In genomic region chr2:133918141-133918540, GRCh38 we compare ENCODE assay signal across 24 cellular contexts.
"Had no signal": no experiment of that assay in that cellular context is flagged by ENCODE, and none has a peak within 500 bp of the region (broad histone marks: within the 10 kb centered on the region; RNA-seq: fewer than 3 reads in every experiment).

No MANE protein-coding gene starts in this region.

- H3K4me2 ChIP-seq: hepatocyte had no signal

- FAIRE-seq: endothelial cell of umbilical vein, frontal cortex had no signal

- ATAC-seq: foreskin keratinocyte, gastroesophageal sphincter, heart left ventricle, left cardiac atrium, left lung, left ventricle myocardium superior, lower lobe of right lung, mucosa of descending colon, natural killer cell had no signal

- DNase-seq: colonic mucosa; cortex of kidney; dermis blood vessel endothelial cell; dorsolateral prefrontal cortex; effector CD4-positive, alpha-beta T cell; effector memory CD4-positive, alpha-beta T cell; foreskin keratinocyte; heart left ventricle; hypothalamus; immature natural killer cell; islet precursor cell; left cardiac atrium; left lung; left ventricle myocardium superior; lower lobe of right lung; mesenchymal stem cell; mucosa of descending colon; naive B cell; natural killer cell had no signal

- H3K27ac ChIP-seq: colonic mucosa, dorsolateral prefrontal cortex, esophagus muscularis mucosa, foreskin keratinocyte, gastroesophageal sphincter, heart left ventricle, hepatocyte, left lung, lower lobe of right lung had no signal

- H3K9me3 ChIP-seq: colonic mucosa, esophagus muscularis mucosa, left lung, lower lobe of right lung, mucosa of descending colon had no signal

- H3K4me3 ChIP-seq: colonic mucosa, dorsolateral prefrontal cortex, esophagus muscularis mucosa, gastroesophageal sphincter, heart left ventricle, hepatocyte, left lung, lower lobe of right lung, mucosa of descending colon had no signal

- H3K36me3 ChIP-seq: colonic mucosa, esophagus muscularis mucosa, gastroesophageal sphincter, heart left ventricle, left lung, lower lobe of right lung had no signal

- H3K4me1 ChIP-seq: colonic mucosa, esophagus muscularis mucosa, foreskin keratinocyte, gastroesophageal sphincter, heart left ventricle, left lung, lower lobe of right lung had no signal

- H3K27me3 ChIP-seq: colonic mucosa, dorsolateral prefrontal cortex, esophagus muscularis mucosa, foreskin keratinocyte, gastroesophageal sphincter, hepatocyte, left lung had no signal

- H2AFZ ChIP-seq: hepatocyte had no signal

- H3K79me2 ChIP-seq: hepatocyte had no signal
